ENCODE assay signal across 8 cellular contexts in genomic region chr3:134651347-134652041, GRCh38. TPM values are rescaled to one million over a fixed set of nuclear protein-coding genes. Genes with fewer than 3 reads are reported as not detected.
DNase-seq lines count a peak whose midpoint lies in the region; ATAC-seq and TF ChIP-seq lines count a peak whose summit lies in the region.

No MANE protein-coding gene starts in this region.

- H3K9me3 ChIP-seq in IMR-90 (ENCODE audit: control insufficient read depth, insufficient read depth, low read length) = no peaks in the 10 kb centered on the region
- H3K9me3 ChIP-seq in suprapubic skin = no peaks in the 10 kb centered on the region

- H3K79me1 ChIP-seq in IMR-90 (ENCODE audit: low read depth in 1 of 2, low read length in 2 of 2) = no peaks in the 10 kb centered on the region

- no peak overlapping the region for H2AK5ac ChIP-seq in IMR-90 (ENCODE audit: low read depth, low read length)

- ATAC-seq in IMR-90 (ENCODE audit: low read depth) (peak; percentile 22; the same call in 1 of the 2 replicates), left lobe of liver (no peak)

- no peak overlapping the region for H3K56ac ChIP-seq in IMR-90 (ENCODE audit: extremely low read depth, insufficient read depth, low read length)

- H2AFZ ChIP-seq in IMR-90 (replicated peaks; ENCODE audit: low read length, poor library complexity) = peak overlapping the region; percentile 88

- no peak for TF ChIP-seq EP300 in suprapubic skin (IDR thresholded peaks at IDR 0.05)

- no peak overlapping the region for H2BK15ac ChIP-seq in IMR-90 (ENCODE audit: low read depth, low read length)

- H4K5ac ChIP-seq in IMR-90 (ENCODE audit: low read depth, low read length) = no peak overlapping the region

- no peak overlapping the region for H4K91ac ChIP-seq in IMR-90 (ENCODE audit: insufficient read depth, low read depth, low read length)

- H3K23ac ChIP-seq in IMR-90 (ENCODE audit: low read depth, low read length) = 0 out of 2 replicates have a peak overlapping the region, but pooled peaks have one; percentile 52

- no peak overlapping the region for H2BK120ac ChIP-seq in IMR-90 (ENCODE audit: low read depth, low read length)

- in situ Hi-C loops in IMR-90 (cut with MboI; ENCODE audit: low sequenced_read_pairs) = no loop called here
- in situ Hi-C loops in GM13976 (cut with MboI; ENCODE audit: low sequenced_read_pairs, unreplicated experiment) = no loop called here

- H3K4me3 ChIP-seq in IMR-90 (ENCODE audit: insufficient read depth, low read depth, low read length) = peak overlapping the region; percentile 43
- peak overlapping the region; percentile 50 for H3K4me3 ChIP-seq in choroid plexus epithelial cell (ENCODE audit: low read depth, low read length)
- peak overlapping the region; percentile 48 for H3K4me3 ChIP-seq in suprapubic skin

- POLR2A ChIA-PET in IMR-90 (lab: Charles Lee; ENCODE audit: unreplicated experiment) = no interaction called here

- dilution Hi-C loops in IMR-90 (cut with HindIII; ENCODE audit: low sequenced_read_pairs, unreplicated experiment) = no loop called here

- H3K4me2 ChIP-seq in IMR-90 (ENCODE audit: low read depth, low read length) = peak overlapping the region; percentile 87

- H3K36me3 ChIP-seq in IMR-90 (ENCODE audit: control insufficient read depth, insufficient read depth, low read length) (no peaks in the 10 kb centered on the region), suprapubic skin (no peaks in the 10 kb centered on the region)

- peak overlapping the region; percentile 56 for H2AK9ac ChIP-seq in IMR-90 (replicated peaks; ENCODE audit: low read depth, low read length, poor library complexity)

- H4K8ac ChIP-seq in IMR-90 (ENCODE audit: low read depth in 2 of 2, low read length in 2 of 2) = no peak overlapping the region

- H3K4me1 ChIP-seq in IMR-90 (ENCODE audit: control insufficient read depth, insufficient read depth, low read length) (no peaks in the 10 kb centered on the region), suprapubic skin (peaks cover 10% of the 10 kb centered on the region)

- no peak overlapping the region for H3K18ac ChIP-seq in IMR-90 (ENCODE audit: low read depth, low read length)

- no peak overlapping the region for H3K9ac ChIP-seq in IMR-90 (ENCODE audit: low read depth, low read length)

- no peaks in the 10 kb centered on the region for H4K20me1 ChIP-seq in IMR-90 (ENCODE audit: insufficient read depth, low read length)

- 0% methylated on average over 6 of the region's 17 CpGs; no CpG with 5 or more reads in 1 of the 2 experiments for WGBS in IMR-90 (ENCODE audit: extremely low coverage in 2 of 2, insufficient read length in 1 of 2), 2 experiments
- 17% methylated on average over 16 of the region's 17 CpGs for WGBS in suprapubic skin

- H3K9me1 ChIP-seq in IMR-90 (ENCODE audit: insufficient read depth, low read length) = no peaks in the 10 kb centered on the region; the same call in 1 of the 2 replicates

- H3K27ac ChIP-seq in IMR-90 (ENCODE audit: insufficient read depth, low read length) = no peak overlapping the region
- H3K27ac ChIP-seq in suprapubic skin = peak overlapping the region; percentile 67

- no TSS peak for BruUV-seq in IMR-90 (replicated peaks; lab: Mats Ljungman, UMichigan)

- intact Hi-C loops in IMR-90 (cut with micrococcal nuclease) = no loop called here

- DNase-seq in IMR-90 = peak; percentile 26
- peak; percentile 44 for DNase-seq in choroid plexus epithelial cell (ENCODE audit: low read depth)
- peak; percentile 37 for DNase-seq in left lobe of liver (ENCODE audit: low spot score)
- DNase-seq in suprapubic skin (ENCODE audit: low spot score in 2 of 2) = peak in 1 of 2 donors; percentile 66
- no peak for DNase-seq in effector CD8-positive, alpha-beta T cell (lab: John Stamatoyannopoulos, UW)
- DNase-seq in NOMO-1 treated with DMSO at 0.1 percent for 48 hours (lab: John Stamatoyannopoulos, UW; ENCODE audit: unreplicated experiment) = no peak
- no peak for DNase-seq in SKM-1 (lab: John Stamatoyannopoulos, UW; ENCODE audit: unreplicated experiment)
- no peak for DNase-seq in GM13976 (ENCODE audit: low spot score)

- no peak overlapping the region for H2BK5ac ChIP-seq in IMR-90 (ENCODE audit: low read depth, low read length, poor library complexity, severe bottlenecking)

- no peak overlapping the region for H3K4ac ChIP-seq in IMR-90 (ENCODE audit: low read depth, low read length)

- CTCF ChIA-PET in IMR-90 (lab: Yijun Ruan, JAX) = no interaction called here

- H3K14ac ChIP-seq in IMR-90 (replicated peaks; ENCODE audit: low read depth, low read length) = no peak overlapping the region

- TF ChIP-seq RAD21 in IMR-90 (IDR thresholded peaks at IDR 0.05; ENCODE audit: low read length) = no peak

- no peak overlapping the region for H2BK20ac ChIP-seq in IMR-90 (ENCODE audit: low read depth, low read length)

- H3K27me3 ChIP-seq in IMR-90 (ENCODE audit: control insufficient read depth, insufficient read depth, low read length) = peaks cover 24% of the 10 kb centered on the region
- no peaks in the 10 kb centered on the region for H3K27me3 ChIP-seq in suprapubic skin

- TF ChIP-seq POLR2A in IMR-90 (IDR thresholded peaks at IDR 0.05; ENCODE audit: low read depth, low read length) (no peak), suprapubic skin (IDR thresholded peaks at IDR 0.05) (no peak)

- no peak for TF ChIP-seq CTCF in IMR-90 (conservative IDR thresholded peaks at IDR 0.05; ENCODE audit: low read depth, low read length)
- no peak for TF ChIP-seq CTCF in choroid plexus epithelial cell (conservative IDR thresholded peaks at IDR 0.05; ENCODE audit: low read depth, low read length)
- no peak for TF ChIP-seq CTCF in suprapubic skin (IDR thresholded peaks at IDR 0.05)
- no peak for TF ChIP-seq CTCF in GM13976 (IDR thresholded peaks at IDR 0.05; ENCODE audit: borderline replicate concordance, control extremely low read depth, extremely low read depth, insufficient read depth, missing control alignments)

TF ChIP-seq in IMR-90, 13 proteins besides CTCF, POLR2A, EP300 and RAD21:
- TF ChIP-seq RFX5 (IDR thresholded peaks at IDR 0.05; ENCODE audit: low read depth, low read length) (no peak), MAFK (IDR thresholded peaks at IDR 0.05; ENCODE audit: low read depth, low read length) (no peak), BHLHE40 (IDR thresholded peaks at IDR 0.05; ENCODE audit: low read depth, low read length) (no peak), MXI1 (IDR thresholded peaks at IDR 0.05; ENCODE audit: borderline replicate concordance, low read depth, low read length) (no peak), RCOR1 (IDR thresholded peaks at IDR 0.05; ENCODE audit: insufficient replicate concordance, low read length) (no peak), SMC3 (IDR thresholded peaks at IDR 0.05; ENCODE audit: low read depth, low read length) (no peak), MAZ (IDR thresholded peaks at IDR 0.05; ENCODE audit: borderline replicate concordance, low read depth, low read length) (no peak), FOS (IDR thresholded peaks at IDR 0.05; ENCODE audit: low read depth, low read length) (no peak), CEBPB (IDR thresholded peaks at IDR 0.05; ENCODE audit: low read depth, low read length) (no peak), ELK1 (IDR thresholded peaks at IDR 0.05; ENCODE audit: borderline replicate concordance, low read depth, low read length) (no peak), CHD1 (IDR thresholded peaks at IDR 0.05; ENCODE audit: low read depth, low read length) (no peak), USF2 (IDR thresholded peaks at IDR 0.05; ENCODE audit: low read depth, low read length) (no peak), NFE2L2 (IDR thresholded peaks at IDR 0.05; ENCODE audit: low read depth, low read length) (no peak)
TF ChIP-seq in IMR-90: peak in this region for 0.

RNA-seq across cellular contexts. Expression of gene KY, which starts 0.7 kb away (rescaled TPM):
- total RNA-seq in IMR-90 (2012; rRNA removed) (under 0.01 TPM in 2 replicates), left lobe of liver (not detected), suprapubic skin (10 to 100 TPM; 41.9 to 99.8 (median 53.9) TPM)
- polyA plus RNA-seq in IMR-90 (2012; rRNA removed) = 0.04 and 0.09 TPM in 2 replicates
- polyA plus RNA-seq in IMR-90 (2012; cell fraction: cytosol; rRNA removed) = 0.02 TPM in 2 replicates
- 0.02 and 0.04 TPM in 2 replicates for polyA plus RNA-seq in IMR-90 (2012; cell fraction: nucleus; rRNA removed; ENCODE audit: low replicate concordance)

Comparison
In these comparisons a context has a peak if more than half of its experiments do, and no peak if none do; other contexts are left out.
1. DNase-seq: peak in IMR-90 (single experiment), choroid plexus epithelial cell (single experiment) and left lobe of liver (single experiment); none in effector CD8-positive, alpha-beta T cell (single experiment), NOMO-1 treated with DMSO at 0.1 percent for 48 hours (single experiment), SKM-1 (single experiment) and GM13976 (single experiment).
2. RNA of gene KY, which starts 0.7 kb away (total RNA-seq): 41.9 to 99.8 TPM in suprapubic skin; under 0.01 TPM in IMR-90 and not detected in left lobe of liver (single experiment); every median in the first group is over 10 times any median in the second.
3. Peak in every context shown above with its lines, with median percentiles within 50 percentile points of each other: H3K4me3 ChIP-seq.